Comparison of ENCODE assay signal across 14 cellular contexts in the genomic region with DNA sequence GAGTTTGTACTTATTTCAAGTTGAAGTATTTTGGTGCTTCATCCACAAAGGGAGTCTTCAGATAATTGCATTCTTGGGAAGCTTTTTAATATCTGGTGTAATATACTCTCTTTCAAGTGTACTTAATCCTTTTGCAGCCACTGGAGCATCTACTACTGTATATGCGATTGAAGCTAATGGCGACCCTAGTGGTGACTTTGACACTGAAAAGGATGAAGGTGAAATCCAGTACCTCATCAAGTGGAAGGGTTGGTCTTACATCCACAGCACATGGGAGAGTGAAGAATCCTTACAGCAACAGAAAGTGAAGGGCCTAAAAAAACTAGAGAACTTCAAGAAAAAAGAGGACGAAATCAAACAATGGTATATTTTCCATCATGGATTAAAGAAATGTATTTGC. TPM values are rescaled to one million over a fixed set of nuclear protein-coding genes. Genes with fewer than 3 reads are reported as not detected.
DNase-seq lines count a peak whose midpoint lies in the region; ATAC-seq and TF ChIP-seq lines count a peak whose summit lies in the region.
"Had no signal": no experiment of that assay in that cellular context is flagged by ENCODE, and none has a peak within 500 bp of the region (broad histone marks: within the 10 kb centered on the region; RNA-seq: fewer than 3 reads in every experiment).

No MANE protein-coding gene starts in this region.

- POLR2A ChIA-PET in Panc1 (lab: Charles Lee): no interaction called here

- intact Hi-C loops in Panc1 (cut with micrococcal nuclease; ENCODE audit: unreplicated experiment): no loop called here

- peaks cover 2% of the 10 kb centered on the region for H3K4me1 Mint-ChIP-seq in type B pancreatic cell (ENCODE audit: unreplicated experiment)

- no peaks in the 10 kb centered on the region for H3K27me3 Mint-ChIP-seq in type B pancreatic cell

- H3K4me3 ChIP-seq in cardiac muscle cell: no peak overlapping the region
- H3K4me3 ChIP-seq in right atrium auricular region: no peak overlapping the region
- no peak overlapping the region for H3K4me3 ChIP-seq in Panc1 (ENCODE audit: low read depth in 2 of 2, low read length in 2 of 2)
- H3K4me3 ChIP-seq in epithelial cell of esophagus (ENCODE audit: low read length): no peak overlapping the region
- H3K4me3 ChIP-seq in SJCRH30: no peak overlapping the region
- H3K4me3 ChIP-seq: dorsolateral prefrontal cortex, left ventricle myocardium inferior, thyroid gland had no signal

- no peaks in the 10 kb centered on the region for H3K9me3 ChIP-seq in cardiac muscle cell (ENCODE audit: low read depth)
- no peaks in the 10 kb centered on the region for H3K9me3 ChIP-seq in right atrium auricular region
- peaks cover 4% of the 10 kb centered on the region; the same call in 1 of the 2 replicates for H3K9me3 ChIP-seq in Panc1 (ENCODE audit: control insufficient read depth, insufficient read depth, low read depth, low read length)
- H3K9me3 ChIP-seq in SJCRH30 (replicated peaks): peaks cover 11% of the 10 kb centered on the region
- H3K9me3 ChIP-seq: thyroid gland had no signal

- DNase-seq in cardiac muscle cell (ENCODE audit: low read depth in 1 of 2, low spot score in 1 of 2): no peak
- DNase-seq in right atrium auricular region (ENCODE audit: low spot score): no peak
- no peak for DNase-seq in Panc1 (ENCODE audit: low read depth, low spot score)
- DNase-seq in epithelial cell of esophagus (ENCODE audit: low read depth): no peak
- no peak for DNase-seq in type B pancreatic cell (ENCODE audit: extremely low spot score, unreplicated experiment)
- no peak for DNase-seq in NCI-H446 treated with DMSO at 0.1 percent for 48 hours (lab: John Stamatoyannopoulos, UW)
- DNase-seq in SJCRH30: no peak
- DNase-seq: dorsolateral prefrontal cortex, KG1, left ventricle myocardium inferior, NCI-H1930, SW 1271, thyroid gland had no signal

- peaks cover 64% of the 10 kb centered on the region for H3K36me3 Mint-ChIP-seq in type B pancreatic cell

- no peaks in the 10 kb centered on the region for H3K27me3 ChIP-seq in cardiac muscle cell
- no peaks in the 10 kb centered on the region for H3K27me3 ChIP-seq in right atrium auricular region
- no peaks in the 10 kb centered on the region for H3K27me3 ChIP-seq in Panc1 (ENCODE audit: control insufficient read depth, insufficient read depth, low read length)
- no peaks in the 10 kb centered on the region for H3K27me3 ChIP-seq in SJCRH30
- H3K27me3 ChIP-seq: dorsolateral prefrontal cortex, neutrophil, thyroid gland had no signal

- H3K36me3 ChIP-seq in cardiac muscle cell (peaks cover 92% of the 10 kb centered on the region), right atrium auricular region (peaks cover 94% of the 10 kb centered on the region), Panc1 (ENCODE audit: control insufficient read depth, insufficient read depth, low read length) (peaks cover 89% of the 10 kb centered on the region), SJCRH30 (peaks cover 95% of the 10 kb centered on the region)

- peaks cover 1% of the 10 kb centered on the region for H3K4me1 ChIP-seq in cardiac muscle cell (ENCODE audit: low read depth)
- peaks cover 0 to 2% of the 10 kb centered on the region in 2 donors for H3K4me1 ChIP-seq in right atrium auricular region
- H3K4me1 ChIP-seq in Panc1 (ENCODE audit: control insufficient read depth, insufficient read depth, low read length): no peaks in the 10 kb centered on the region
- H3K4me1 ChIP-seq in SJCRH30: no peaks in the 10 kb centered on the region
- H3K4me1 ChIP-seq: thyroid gland had no signal

- CTCF ChIA-PET in Panc1 (lab: Charles Lee): interaction anchor here (0.6 kb wide), 1 partner anchor 137 kb away, joined by 3 read pairs; no protein-coding TSS in a partner anchor

- TF ChIP-seq CTCF in cardiac muscle cell (IDR thresholded peaks at IDR 0.05; ENCODE audit: low read depth, low read length) (no peak), right atrium auricular region (IDR thresholded peaks at IDR 0.05) (no peak), Panc1 (IDR thresholded peaks at IDR 0.05) (peak; percentile 14; the same call in 1 of the 2 replicates), epithelial cell of esophagus (IDR thresholded peaks at IDR 0.05; ENCODE audit: insufficient read depth, low read depth, low read length, missing control alignments) (peak; percentile 9), type B pancreatic cell (conservative IDR thresholded peaks at IDR 0.05) (peak; percentile 44)

- H3K27ac ChIP-seq in cardiac muscle cell (peak overlapping the region; percentile 45), right atrium auricular region (no peak overlapping the region), Panc1 (ENCODE audit: low read length) (no peak overlapping the region), SJCRH30 (no peak overlapping the region)
- H3K27ac ChIP-seq: left ventricle myocardium inferior, neutrophil, thyroid gland had no signal

- peak overlapping the region; percentile 6 for H3K27ac Mint-ChIP-seq in type B pancreatic cell

- in situ Hi-C loops in Panc1 (cut with HindIII; ENCODE audit: low pct_unique_long_range_greater_than_20kb, low sequenced_read_pairs): no loop called here

- no TSS peak for BruUV-seq in Panc1 (replicated peaks; lab: Mats Ljungman, UMichigan)

- H3K4me3 Mint-ChIP-seq in type B pancreatic cell: no peak overlapping the region

- ATAC-seq in Panc1: no peak

- H3K9me3 Mint-ChIP-seq in type B pancreatic cell: peaks cover 11% of the 10 kb centered on the region

RNA-seq across cellular contexts. Expression of a gene that starts 42.6 kb away (rescaled TPM):
- 49.5 and 118 TPM in 2 replicates for total RNA-seq in cardiac muscle cell
- 60.8 and 90.6 TPM in 2 replicates for polyA plus RNA-seq in cardiac muscle cell
- total RNA-seq in right atrium auricular region: 10 to 100 TPM; 31.1 to 37.9 TPM
- total RNA-seq in Panc1 (2021; ENCODE audit: unreplicated experiment): 81.8 TPM
- 43.9 TPM for polyA plus RNA-seq in Panc1 (2012; ENCODE audit: insufficient read length)
- 123 and 135 TPM in 2 replicates for total RNA-seq in type B pancreatic cell (ENCODE audit: low replicate concordance)
- 64.8 and 82.6 TPM in 2 replicates for total RNA-seq in SJCRH30 (2014; rRNA removed; shearing (Covaris generic))

Comparison
In these comparisons a context has a peak if more than half of its experiments do, and no peak if none do; other contexts are left out.
1. CTCF ChIP-seq: peak in Panc1 (single experiment), epithelial cell of esophagus (single experiment) and type B pancreatic cell (single experiment); none in cardiac muscle cell (single experiment) and right atrium auricular region (0 of 2).